In the genomic region with DNA sequence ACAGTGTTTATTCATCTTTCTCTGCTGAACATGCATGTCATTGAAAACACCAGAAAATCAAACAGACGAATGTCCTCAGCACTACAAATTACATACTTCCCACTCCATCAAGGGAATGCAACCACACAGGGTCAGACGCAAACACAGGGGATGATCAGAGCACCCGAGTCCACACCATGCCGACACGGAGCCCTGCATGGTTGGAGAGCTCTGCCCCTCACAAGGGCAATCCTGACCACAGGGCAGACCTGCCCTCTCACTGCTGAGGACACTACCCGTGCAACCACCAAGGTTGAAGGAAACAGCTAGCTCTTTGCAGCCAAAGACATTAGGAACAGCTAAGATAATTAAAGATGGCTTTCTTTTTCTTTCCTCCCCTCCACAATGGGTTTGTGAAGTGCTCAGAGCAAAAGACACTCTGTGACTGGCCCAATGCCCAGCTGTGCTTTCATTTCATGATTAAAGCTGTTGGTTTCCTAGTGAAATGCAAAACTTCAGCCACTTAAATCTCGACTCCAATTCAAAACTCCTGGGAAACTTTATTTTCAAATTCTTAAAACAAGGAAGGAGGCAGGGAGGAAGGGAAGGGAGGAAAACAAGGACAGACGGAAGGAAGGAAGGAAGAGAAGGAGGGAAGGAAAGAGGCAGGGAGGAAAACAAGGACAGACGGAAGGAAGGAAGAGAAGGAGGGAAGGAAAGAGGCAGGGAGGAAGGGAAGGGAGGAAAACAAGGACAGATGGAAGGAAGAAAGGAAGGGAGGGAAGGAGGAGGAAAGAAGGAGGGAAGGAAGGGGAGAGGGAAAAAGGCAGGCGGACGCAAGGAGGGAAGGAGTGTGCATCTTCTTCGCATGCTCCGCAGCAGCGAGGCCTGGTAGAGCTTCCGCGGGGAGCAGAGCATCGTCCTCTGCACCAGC, we compare ENCODE assay signal across 15 cellular contexts.
DNase-seq lines count a peak whose midpoint lies in the region; ATAC-seq, FAIRE-seq and TF ChIP-seq lines count a peak whose summit lies in the region.
"Had no signal": no experiment of that assay in that cellular context is flagged by ENCODE, and none has a peak within 500 bp of the region (broad histone marks: within the 10 kb centered on the region; RNA-seq: fewer than 3 reads in every experiment).

No MANE protein-coding gene starts in this region.

- peaks cover 11% of the 10 kb centered on the region for H4K20me1 ChIP-seq in astrocyte (ENCODE audit: insufficient read depth, low read length)

- TF ChIP-seq POLR2A in spleen (IDR thresholded peaks at IDR 0.05), result no peak

- H3K9me3 ChIP-seq in astrocyte (ENCODE audit: insufficient read depth, low read depth, low read length), result no peaks in the 10 kb centered on the region
- H3K9me3 ChIP-seq in spleen, result no peaks in the 10 kb centered on the region
- H3K9me3 ChIP-seq in psoas muscle, result no peaks in the 10 kb centered on the region
- H3K9me3 ChIP-seq: upper lobe of left lung had no signal

- H3K79me2 ChIP-seq in astrocyte (ENCODE audit: insufficient read depth, low read length), result no peaks in the 10 kb centered on the region

- TF ChIP-seq CTCF in activated CD8-positive, alpha-beta T cell treated with anti-CD3 and anti-CD28 coated beads for 36 hours (IDR thresholded peaks at IDR 0.05), result no peak
- TF ChIP-seq CTCF in astrocyte (IDR thresholded peaks at IDR 0.05; ENCODE audit: insufficient read depth, low read depth, low read length), result no peak
- no peak for TF ChIP-seq CTCF in spleen (IDR thresholded peaks at IDR 0.05 in 8 of 11, conservative IDR thresholded peaks at IDR 0.05 in 3 of 11)
- TF ChIP-seq CTCF in psoas muscle (IDR thresholded peaks at IDR 0.05), result no peak

- H2AFZ ChIP-seq in astrocyte (ENCODE audit: low read depth, low read length), result no peak overlapping the region

- POLR2A ChIA-PET in activated CD8-positive, alpha-beta T cell treated with anti-CD3 and anti-CD28 coated beads for 36 hours (lab: Charles Lee), result interaction anchor here (1.1 kb wide), 1 partner anchor 14 kb away, joined by 3 read pairs; no protein-coding TSS in a partner anchor
- POLR2A ChIA-PET in activated CD8-positive, alpha-beta T cell treated with anti-CD3 and anti-CD28 coated beads, Interleukin-2, amount 10 ng/mL, durations not matched to agents 7 days and 5 days (lab: Charles Lee), result interaction anchor here (1.2 kb wide), 1 partner anchor 9 kb away, joined by 3 read pairs; no protein-coding TSS in a partner anchor

- DNase-seq in activated CD8-positive, alpha-beta T cell treated with anti-CD3 and anti-CD28 coated beads for 36 hours, result no peak
- no peak for DNase-seq in activated CD8-positive, alpha-beta T cell treated with anti-CD3 and anti-CD28 coated beads, Interleukin-2, amount 10 ng/mL, durations not matched to agents 7 days and 5 days
- DNase-seq in astrocyte (ENCODE audit: low read depth) (peak; percentile 20), head of caudate nucleus (peak in 31 of 42 donors; percentile 37 to 84 (median 60)), spleen (peak; percentile 53), psoas muscle (no peak), SW 1271 (lab: John Stamatoyannopoulos, UW) (no peak)
- DNase-seq in activated CD4-positive, alpha-beta T cell treated with anti-CD3 and anti-CD28 coated beads, Interleukin-2, amount 50 U/mL, for 48 hours, result no peak
- DNase-seq: activated CD4-positive, CD25-positive, alpha-beta regulatory T cell treated with anti-CD3 and anti-CD28 coated beads, Interleukin-2, amount 50 U/mL, for 72 hours; foreskin keratinocyte; naive B cell; NCI-H2171 had no signal

- H3K4me1 ChIP-seq in astrocyte (ENCODE audit: insufficient read depth, low read length), result no peaks in the 10 kb centered on the region
- peaks cover 0 to 14% (median 0%) of the 10 kb centered on the region in 6 donors for H3K4me1 ChIP-seq in spleen
- peaks cover 19% of the 10 kb centered on the region for H3K4me1 ChIP-seq in psoas muscle
- H3K4me1 ChIP-seq: foreskin keratinocyte had no signal

- H3K27ac ChIP-seq in astrocyte (ENCODE audit: low read depth, low read length) (no peak overlapping the region), spleen (peak overlapping the region in 6 of 8 donors; percentile 19 to 38 (median 32)), psoas muscle (no peak overlapping the region)
- H3K27ac ChIP-seq: foreskin keratinocyte, upper lobe of left lung had no signal

- no peaks in the 10 kb centered on the region for H3K4me1 Mint-ChIP-seq in activated CD8-positive, alpha-beta T cell treated with anti-CD3 and anti-CD28 coated beads for 36 hours (ENCODE audit: low read depth)
- peaks cover 5% of the 10 kb centered on the region for H3K4me1 Mint-ChIP-seq in activated CD8-positive, alpha-beta T cell treated with anti-CD3 and anti-CD28 coated beads, Interleukin-2, amount 10 ng/mL, durations not matched to agents 7 days and 5 days (ENCODE audit: low read depth)
- no peaks in the 10 kb centered on the region for H3K4me1 Mint-ChIP-seq in astrocyte (ENCODE audit: low read depth, unreplicated experiment)

- H3K9ac ChIP-seq in astrocyte (ENCODE audit: low read length), result no peak overlapping the region

- peaks cover 15% of the 10 kb centered on the region for H3K36me3 Mint-ChIP-seq in activated CD8-positive, alpha-beta T cell treated with anti-CD3 and anti-CD28 coated beads for 36 hours (ENCODE audit: low read depth)
- H3K36me3 Mint-ChIP-seq in activated CD8-positive, alpha-beta T cell treated with anti-CD3 and anti-CD28 coated beads, Interleukin-2, amount 10 ng/mL, durations not matched to agents 7 days and 5 days (ENCODE audit: low read depth), result peaks cover 6% of the 10 kb centered on the region
- peaks cover 31% of the 10 kb centered on the region for H3K36me3 Mint-ChIP-seq in astrocyte (ENCODE audit: low read depth, unreplicated experiment)

- H3K4me3 ChIP-seq in astrocyte (ENCODE audit: insufficient read depth, low read depth, low read length), result no peak overlapping the region
- no peak overlapping the region for H3K4me3 ChIP-seq in spleen
- no peak overlapping the region for H3K4me3 ChIP-seq in psoas muscle
- H3K4me3 ChIP-seq: upper lobe of left lung had no signal

- no peak for FAIRE-seq in astrocyte (lab: Jason Lieb, UNC)
- FAIRE-seq: colon, keratinocyte had no signal

- no peak overlapping the region for H3K4me2 ChIP-seq in astrocyte (ENCODE audit: low read length)

- H3K27me3 Mint-ChIP-seq in activated CD8-positive, alpha-beta T cell treated with anti-CD3 and anti-CD28 coated beads for 36 hours, result no peaks in the 10 kb centered on the region
- H3K27me3 Mint-ChIP-seq in activated CD8-positive, alpha-beta T cell treated with anti-CD3 and anti-CD28 coated beads, Interleukin-2, amount 10 ng/mL, durations not matched to agents 7 days and 5 days (ENCODE audit: low read depth), result no peaks in the 10 kb centered on the region
- H3K27me3 Mint-ChIP-seq in astrocyte (ENCODE audit: low read depth, unreplicated experiment), result no peaks in the 10 kb centered on the region
- H3K27me3 Mint-ChIP-seq: naive B cell had no signal

- intact Hi-C loops in activated CD8-positive, alpha-beta T cell treated with anti-CD3 and anti-CD28 coated beads for 36 hours (cut with micrococcal nuclease), result no loop called here
- intact Hi-C loops in head of caudate nucleus (cut with DNase I), result no loop called here
- intact Hi-C loops in spleen (cut with DNase I; ENCODE audit: low total_unique reads), result no loop called here
- intact Hi-C loops in psoas muscle (cut with DNase I), result no loop called here

- H3K4me3 Mint-ChIP-seq in activated CD8-positive, alpha-beta T cell treated with anti-CD3 and anti-CD28 coated beads for 36 hours, result no peak overlapping the region
- H3K4me3 Mint-ChIP-seq in activated CD8-positive, alpha-beta T cell treated with anti-CD3 and anti-CD28 coated beads, Interleukin-2, amount 10 ng/mL, durations not matched to agents 7 days and 5 days, result no peak overlapping the region
- H3K4me3 Mint-ChIP-seq in astrocyte (ENCODE audit: unreplicated experiment), result no peak overlapping the region
- H3K4me3 Mint-ChIP-seq: naive B cell had no signal

- H3K36me3 ChIP-seq in astrocyte (ENCODE audit: insufficient read depth, low read length), result peaks cover 2% of the 10 kb centered on the region
- peaks cover 0 to 90% (median 30%) of the 10 kb centered on the region in 6 donors for H3K36me3 ChIP-seq in spleen
- H3K36me3 ChIP-seq in psoas muscle (ENCODE audit: insufficient read depth in 1 of 2, low read depth in 1 of 2), result peaks cover 0 to 34% of the 10 kb centered on the region in 2 donors

- 75 to 85% (median 80%) methylated on average over 17 of the region's 17 CpGs for WGBS in spleen, 5 donors
- 69 to 86% (median 79%) methylated on average over 17 of the region's 17 CpGs for WGBS in psoas muscle, 3 donors

- CTCF ChIA-PET in activated CD8-positive, alpha-beta T cell treated with anti-CD3 and anti-CD28 coated beads for 36 hours (lab: Charles Lee), result interaction anchor here (1.6 kb wide), 1 partner anchor 25 kb away, joined by 8 read pairs; no protein-coding TSS in a partner anchor
- CTCF ChIA-PET in activated CD8-positive, alpha-beta T cell treated with anti-CD3 and anti-CD28 coated beads, Interleukin-2, amount 10 ng/mL, durations not matched to agents 7 days and 5 days (lab: Charles Lee), result interaction anchor here (0.8 to 1.4 kb wide), 2 partner anchors 25 to 30 kb away, joined by 5 read pairs; no protein-coding TSS in a partner anchor

- H3K27me3 ChIP-seq in astrocyte (ENCODE audit: insufficient read depth, low read length) (no peaks in the 10 kb centered on the region), spleen (replicated peaks in 1 of 7) (no peaks in the 10 kb centered on the region), psoas muscle (ENCODE audit: insufficient read depth in 3 of 3, low read length in 2 of 3) (no peaks in the 10 kb centered on the region)
- H3K27me3 ChIP-seq: foreskin keratinocyte, upper lobe of left lung had no signal

- no peaks in the 10 kb centered on the region for H3K9me3 Mint-ChIP-seq in activated CD8-positive, alpha-beta T cell treated with anti-CD3 and anti-CD28 coated beads for 36 hours
- no peaks in the 10 kb centered on the region for H3K9me3 Mint-ChIP-seq in activated CD8-positive, alpha-beta T cell treated with anti-CD3 and anti-CD28 coated beads, Interleukin-2, amount 10 ng/mL, durations not matched to agents 7 days and 5 days (ENCODE audit: insufficient read depth)
- no peaks in the 10 kb centered on the region for H3K9me3 Mint-ChIP-seq in astrocyte (ENCODE audit: unreplicated experiment)
- H3K9me3 Mint-ChIP-seq: naive B cell had no signal

- ATAC-seq in activated CD8-positive, alpha-beta T cell treated with anti-CD3 and anti-CD28 coated beads for 36 hours, result no peak
- no peak for ATAC-seq in activated CD8-positive, alpha-beta T cell treated with anti-CD3 and anti-CD28 coated beads, Interleukin-2, amount 10 ng/mL, durations not matched to agents 7 days and 5 days
- ATAC-seq in psoas muscle, result no peak
- ATAC-seq: foreskin keratinocyte had no signal

- peak overlapping the region; percentile 12 for H3K27ac Mint-ChIP-seq in activated CD8-positive, alpha-beta T cell treated with anti-CD3 and anti-CD28 coated beads for 36 hours
- no peak overlapping the region for H3K27ac Mint-ChIP-seq in activated CD8-positive, alpha-beta T cell treated with anti-CD3 and anti-CD28 coated beads, Interleukin-2, amount 10 ng/mL, durations not matched to agents 7 days and 5 days
- peak overlapping the region; percentile 12 for H3K27ac Mint-ChIP-seq in astrocyte (ENCODE audit: unreplicated experiment)

Comparison
In these comparisons a context has a peak if more than half of its experiments do, and no peak if none do; other contexts are left out.
1. DNase-seq: peak in astrocyte (single experiment), head of caudate nucleus (31 of 42) and spleen (single experiment); none in activated CD8-positive, alpha-beta T cell treated with anti-CD3 and anti-CD28 coated beads for 36 hours (single experiment), activated CD8-positive, alpha-beta T cell treated with anti-CD3 and anti-CD28 coated beads, Interleukin-2, amount 10 ng/mL, durations not matched to agents 7 days and 5 days (single experiment), psoas muscle (0 of 2), activated CD4-positive, alpha-beta T cell treated with anti-CD3 and anti-CD28 coated beads, Interleukin-2, amount 50 U/mL, for 48 hours (0 of 2) and SW 1271 (0 of 2).
2. H3K27ac ChIP-seq: peak in spleen (6 of 8); none in astrocyte (single experiment) and psoas muscle (single experiment).